In genomic region chr6:139990287-139990686, GRCh38 we compare ENCODE assay signal across 17 cellular contexts.
DNase-seq lines count a peak whose midpoint lies in the region; ATAC-seq and TF ChIP-seq lines count a peak whose summit lies in the region.
"Had no signal": no experiment of that assay in that cellular context is flagged by ENCODE, and none has a peak within 500 bp of the region (broad histone marks: within the 10 kb centered on the region; RNA-seq: fewer than 3 reads in every experiment).

No MANE protein-coding gene starts in this region.

- no peaks in the 10 kb centered on the region for H3K27me3 ChIP-seq in left ventricle myocardium inferior (ENCODE audit: low read depth)
- H3K27me3 ChIP-seq: BLaER1, gastrocnemius medialis, neutrophil, testis had no signal

- TF ChIP-seq CTCF in left ventricle myocardium inferior (IDR thresholded peaks at IDR 0.05; ENCODE audit: borderline replicate concordance) (no peak), GM13977 (IDR thresholded peaks at IDR 0.05; ENCODE audit: extremely low read depth, insufficient read depth, missing control alignments) (no peak)

- peak overlapping the region; percentile 18 for H3K27ac ChIP-seq in left ventricle myocardium inferior (replicated peaks)
- H3K27ac ChIP-seq: BLaER1, neutrophil had no signal

- no peaks in the 10 kb centered on the region for H3K9me3 ChIP-seq in left ventricle myocardium inferior (replicated peaks)
- H3K9me3 ChIP-seq: BLaER1, gastrocnemius medialis, neutrophil, testis had no signal

- intact Hi-C loops in Right ventricle myocardium inferior (cut with DNase I): no loop called here
- intact Hi-C loops in cardiac septum (cut with DNase I): no loop called here
- intact Hi-C loops in left ventricle myocardium inferior (cut with micrococcal nuclease): no loop called here

- no peaks in the 10 kb centered on the region for H3K36me3 ChIP-seq in left ventricle myocardium inferior
- H3K36me3 ChIP-seq: BLaER1, gastrocnemius medialis, neutrophil had no signal

- in situ Hi-C loops in GM13977 (cut with MboI; ENCODE audit: low pct_unique_long_range_greater_than_20kb, low sequenced_read_pairs, unreplicated experiment): no loop called here

- DNase-seq in Right ventricle myocardium inferior (ENCODE audit: missing footprints): no peak
- DNase-seq in cardiac septum (ENCODE audit: low spot score): no peak
- no peak for DNase-seq in left ventricle myocardium inferior
- peak; percentile 73 for DNase-seq in pons (ENCODE audit: low spot score)
- no peak for DNase-seq in GM13977 (ENCODE audit: low spot score)
- DNase-seq in activated effector memory CD4-positive, alpha-beta T cell treated with Interleukin-2 at 50 U/mL for 16 hours: no peak
- DNase-seq: 8988T; activated CD8-positive, alpha-beta T cell treated with anti-CD3 and anti-CD28 coated beads, Interleukin-2, amount 10 ng/mL, durations not matched to agents 7 days and 5 days; cerebellar nuclear complex; gastrocnemius medialis; PC-3; SW 1271; testis had no signal

- peaks cover 10% of the 10 kb centered on the region for H3K4me1 ChIP-seq in left ventricle myocardium inferior
- H3K4me1 ChIP-seq: BLaER1 had no signal

- peak; percentile 37 for ATAC-seq in Right ventricle myocardium inferior
- no peak for ATAC-seq in SK-N-SH treated with all-trans-retinoic acid at 6 μM for 48 hours
- no peak for ATAC-seq in GM18520 (IDR thresholded peaks at IDR 0.05; ENCODE audit: unreplicated experiment)
- ATAC-seq: activated CD8-positive, alpha-beta T cell treated with anti-CD3 and anti-CD28 coated beads, Interleukin-2, amount 10 ng/mL, durations not matched to agents 7 days and 5 days; PC-3 had no signal

- H3K4me3 ChIP-seq in left ventricle myocardium inferior: no peak overlapping the region
- H3K4me3 ChIP-seq: BLaER1, testis had no signal

TF ChIP-seq in SK-N-SH treated with all-trans-retinoic acid at 6 μM for 48 hours, 23 proteins besides CTCF, POLR2A, EP300 and RAD21:
- no peak for TF ChIP-seq SNAI2 (CRISPR knock-in tag; IDR thresholded peaks at IDR 0.05)
- TF ChIP-seq CSDC2 (CRISPR knock-in tag; IDR thresholded peaks at IDR 0.05): no peak
- no peak for TF ChIP-seq TSHZ2 (CRISPR knock-in tag; IDR thresholded peaks at IDR 0.05)
- no peak for TF ChIP-seq ZNF70 (CRISPR knock-in tag; IDR thresholded peaks at IDR 0.05)
TF ChIP-seq in SK-N-SH treated with all-trans-retinoic acid at 6 μM for 48 hours: peak in this region for 0.
